Comparison of ENCODE assay signal across 8 cellular contexts in the genomic region with DNA sequence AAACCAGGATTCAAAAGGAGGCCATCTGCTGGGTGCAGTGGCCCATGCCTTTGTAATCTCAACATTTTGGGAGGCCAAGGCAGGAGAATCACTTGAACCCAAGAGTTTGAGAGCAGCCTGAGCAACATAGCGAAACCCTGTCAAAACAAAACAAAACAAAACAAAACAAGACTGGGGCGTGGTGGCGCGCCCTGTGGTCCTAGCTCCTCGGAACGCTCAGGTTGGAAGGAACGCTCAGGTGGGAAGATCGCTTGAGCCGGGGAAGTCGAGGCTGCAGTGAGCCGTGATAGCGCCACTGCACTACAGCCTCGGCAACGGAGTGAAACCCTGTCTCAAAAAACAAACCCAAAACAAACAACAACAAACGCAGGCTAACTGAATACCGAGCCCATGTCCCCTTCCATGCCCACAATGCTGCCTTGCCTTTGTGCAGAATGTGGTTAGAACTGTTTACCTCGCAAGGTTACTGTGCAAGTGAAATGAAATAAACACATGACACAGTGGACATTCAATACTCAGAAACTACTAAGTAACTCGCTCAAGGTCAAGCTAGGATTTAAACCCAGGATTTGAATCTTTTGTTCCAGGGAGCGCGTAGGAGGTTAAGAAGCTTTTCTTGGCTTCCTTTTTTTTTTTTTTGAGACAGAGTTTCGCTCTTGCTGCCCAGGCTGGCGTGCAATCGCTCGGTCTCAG. TPM values are rescaled to one million over a fixed set of nuclear protein-coding genes. Genes with fewer than 3 reads are reported as not detected.
DNase-seq lines count a peak whose midpoint lies in the region; ATAC-seq and TF ChIP-seq lines count a peak whose summit lies in the region.

No MANE protein-coding gene starts in this region.

- peak; percentile 15 for ATAC-seq in activated CD8-positive, alpha-beta memory T cell treated with anti-CD3 and anti-CD28 coated beads, Interleukin-2, amount 10 ng/mL, durations not matched to agents 7 days and 5 days
- peak; percentile 1 to 2 for ATAC-seq in naive B cell (ENCODE audit: low read depth in 2 of 2)
- no peak for ATAC-seq in GM21423 (IDR thresholded peaks at IDR 0.05; ENCODE audit: unreplicated experiment)
- no peak for ATAC-seq in GM18502 (IDR thresholded peaks at IDR 0.05; ENCODE audit: poor library complexity, unreplicated experiment)
- no peak for ATAC-seq in HG03097 (IDR thresholded peaks at IDR 0.05; ENCODE audit: low FRiP score, unreplicated experiment)

- peaks cover 15% of the 10 kb centered on the region for H3K36me3 Mint-ChIP-seq in activated CD8-positive, alpha-beta memory T cell treated with anti-CD3 and anti-CD28 coated beads, Interleukin-2, amount 10 ng/mL, durations not matched to agents 7 days and 5 days
- H3K36me3 Mint-ChIP-seq in endothelial cell (ENCODE audit: low read depth, unreplicated experiment) (peaks cover 4% of the 10 kb centered on the region), naive B cell (peaks cover 6 to 13% of the 10 kb centered on the region in 2 donors)

- H3K4me3 Mint-ChIP-seq in activated CD8-positive, alpha-beta memory T cell treated with anti-CD3 and anti-CD28 coated beads, Interleukin-2, amount 10 ng/mL, durations not matched to agents 7 days and 5 days, result peak overlapping the region; percentile 97
- H3K4me3 Mint-ChIP-seq in endothelial cell (ENCODE audit: unreplicated experiment) (peak overlapping the region; percentile 83), naive B cell (peak overlapping the region; percentile 92 to 99 (median 96))

- peaks cover 29% of the 10 kb centered on the region for H3K4me1 Mint-ChIP-seq in activated CD8-positive, alpha-beta memory T cell treated with anti-CD3 and anti-CD28 coated beads, Interleukin-2, amount 10 ng/mL, durations not matched to agents 7 days and 5 days
- H3K4me1 Mint-ChIP-seq in endothelial cell (ENCODE audit: unreplicated experiment) (peaks cover 17% of the 10 kb centered on the region), naive B cell (peaks cover 20 to 29% (median 23%) of the 10 kb centered on the region in 3 donors)

- no peaks in the 10 kb centered on the region for H3K27me3 Mint-ChIP-seq in activated CD8-positive, alpha-beta memory T cell treated with anti-CD3 and anti-CD28 coated beads, Interleukin-2, amount 10 ng/mL, durations not matched to agents 7 days and 5 days
- H3K27me3 Mint-ChIP-seq in endothelial cell (ENCODE audit: unreplicated experiment) (peaks cover 5% of the 10 kb centered on the region), naive B cell (no peaks in the 10 kb centered on the region)

- H3K27ac Mint-ChIP-seq in activated CD8-positive, alpha-beta memory T cell treated with anti-CD3 and anti-CD28 coated beads, Interleukin-2, amount 10 ng/mL, durations not matched to agents 7 days and 5 days, result peak overlapping the region; percentile 96
- H3K27ac Mint-ChIP-seq in endothelial cell (ENCODE audit: unreplicated experiment) (peak overlapping the region; percentile 75), naive B cell (peak overlapping the region; percentile 88 to 100 (median 98))

- CTCF ChIA-PET in activated CD8-positive, alpha-beta memory T cell treated with anti-CD3 and anti-CD28 coated beads, Interleukin-2, amount 10 ng/mL, durations not matched to agents 7 days and 5 days (lab: Charles Lee), result interaction anchor here (0.6 to 2.7 kb wide), 8 partner anchors 11 to 185 kb away, joined by 3 to 21 read pairs (median 4); a partner anchor contains a TSS

- TF ChIP-seq CTCF in endothelial cell (IDR thresholded peaks at IDR 0.05; ENCODE audit: unreplicated experiment), result no peak

- no peaks in the 10 kb centered on the region for H3K9me3 Mint-ChIP-seq in activated CD8-positive, alpha-beta memory T cell treated with anti-CD3 and anti-CD28 coated beads, Interleukin-2, amount 10 ng/mL, durations not matched to agents 7 days and 5 days (ENCODE audit: low read depth)
- H3K9me3 Mint-ChIP-seq in endothelial cell (ENCODE audit: unreplicated experiment), result no peaks in the 10 kb centered on the region
- peaks cover 0 to 4% (median 0%) of the 10 kb centered on the region in 7 donors for H3K9me3 Mint-ChIP-seq in naive B cell

- DNase-seq in activated CD8-positive, alpha-beta memory T cell treated with anti-CD3 and anti-CD28 coated beads, Interleukin-2, amount 10 ng/mL, durations not matched to agents 7 days and 5 days, result no peak
- no peak for DNase-seq in activated CD8-positive, alpha-beta memory T cell treated with anti-CD3 and anti-CD28 coated beads, Interleukin-2, amount 50 U/mL, for 48 hours
- DNase-seq in RPMI8226, result peak; percentile 16
- DNase-seq in endothelial cell (ENCODE audit: low spot score), result no peak
- DNase-seq in naive B cell, result no peak

RNA-seq across cellular contexts. Expression of a gene that starts 0.8 kb away (rescaled TPM):
- total RNA-seq in activated CD8-positive, alpha-beta memory T cell treated with anti-CD3 and anti-CD28 coated beads, Interleukin-2, amount 10 ng/mL, durations not matched to agents 7 days and 5 days, result 10 to 100 TPM; 89.2 to 97.2 TPM
- total RNA-seq in endothelial cell (ENCODE audit: unreplicated experiment), result 77.1 TPM
- polyA plus RNA-seq in naive B cell (ENCODE audit: low read depth in 6 of 6), result 100 to 1,000 TPM; 182 to 257 (median 184) TPM

RNA-seq across cellular contexts. Expression of a gene that starts 14.2 kb away (rescaled TPM):
- 10 to 100 TPM; 41.5 to 56.5 TPM for total RNA-seq in activated CD8-positive, alpha-beta memory T cell treated with anti-CD3 and anti-CD28 coated beads, Interleukin-2, amount 10 ng/mL, durations not matched to agents 7 days and 5 days
- 55.1 TPM for total RNA-seq in endothelial cell (ENCODE audit: unreplicated experiment)
- 10 to 100 TPM; 30.4 to 67.1 (median 43.0) TPM for polyA plus RNA-seq in naive B cell (ENCODE audit: low read depth in 6 of 6)

Comparison
In these comparisons a context has a peak if more than half of its experiments do, and no peak if none do; other contexts are left out.
1. ATAC-seq: peak in activated CD8-positive, alpha-beta memory T cell treated with anti-CD3 and anti-CD28 coated beads, Interleukin-2, amount 10 ng/mL, durations not matched to agents 7 days and 5 days (single experiment) and naive B cell (2 of 2); none in GM21423 (single experiment), GM18502 (single experiment) and HG03097 (single experiment).
2. Peak in every context shown above with its lines, with median percentiles within 50 percentile points of each other: H3K27ac Mint-ChIP-seq and H3K4me3 Mint-ChIP-seq.